Comparison of ENCODE assay signal across 16 cellular contexts in genomic region chr5:78745985-78746384, GRCh38.
"Had no signal": no experiment of that assay in that cellular context is flagged by ENCODE, and none has a peak within 500 bp of the region (broad histone marks: within the 10 kb centered on the region; RNA-seq: fewer than 3 reads in every experiment).

No MANE protein-coding gene starts in this region.

- H3K4me1 Mint-ChIP-seq: activated CD4-positive, alpha-beta T cell treated with anti-CD3 and anti-CD28 coated beads, Interleukin-2, amount 10 ng/mL, durations not matched to agents 24 days and 14 days; natural killer cell; stimulated activated naive CD8-positive, alpha-beta T cell treated with anti-CD3 and anti-CD28 coated beads, Interleukin-15, amount 100 ng/mL, for 72 hours had no signal

- ATAC-seq: activated CD8-positive, alpha-beta T cell treated with anti-CD3 and anti-CD28 coated beads for 36 hours; lower lobe of right lung; natural killer cell; stimulated activated naive CD8-positive, alpha-beta T cell treated with anti-CD3 and anti-CD28 coated beads, Interleukin-15, amount 100 ng/mL, for 72 hours had no signal

- DNase-seq: activated CD4-positive, alpha-beta T cell treated with anti-CD3 and anti-CD28 coated beads, Interleukin-2, amount 10 ng/mL, durations not matched to agents 24 days and 14 days; activated CD8-positive, alpha-beta T cell treated with anti-CD3 and anti-CD28 coated beads for 36 hours; activated naive CD4-positive, alpha-beta T cell treated with anti-CD3 and anti-CD28 coated beads for 36 hours; activated T-cell treated with anti-CD3 and anti-CD28 coated beads, Interleukin-2, amount 50 U/mL, for 24 hours; cerebellar nuclear complex; effector CD8-positive, alpha-beta T cell; lower lobe of right lung; natural killer cell; stimulated activated CD4-positive, alpha-beta T cell treated with anti-CD3 and anti-CD28 coated beads, Interleukin-2, amount 100 ng/mL, for 24 hours; stimulated activated naive CD8-positive, alpha-beta T cell treated with anti-CD3 and anti-CD28 coated beads, Interleukin-15, amount 100 ng/mL, for 72 hours; trophoblast cell had no signal

- H3K36me3 Mint-ChIP-seq: natural killer cell had no signal

- H3K27ac ChIP-seq: lower lobe of right lung, suprapubic skin had no signal

- FAIRE-seq: bronchial epithelial cell had no signal

- H3K9me3 ChIP-seq: esophagus muscularis mucosa, lower lobe of right lung, suprapubic skin had no signal

- H3K4me3 Mint-ChIP-seq: activated CD4-positive, alpha-beta T cell treated with anti-CD3 and anti-CD28 coated beads, Interleukin-2, amount 10 ng/mL, durations not matched to agents 24 days and 14 days; activated CD8-positive, alpha-beta T cell treated with anti-CD3 and anti-CD28 coated beads for 36 hours; activated naive CD4-positive, alpha-beta T cell treated with anti-CD3 and anti-CD28 coated beads for 36 hours; activated T-cell treated with anti-CD3 and anti-CD28 coated beads, Interleukin-2, amount 50 U/mL, for 24 hours; natural killer cell; stimulated activated naive CD8-positive, alpha-beta T cell treated with anti-CD3 and anti-CD28 coated beads, Interleukin-15, amount 100 ng/mL, for 72 hours; T-helper 1 cell treated with Interleukin-12 subunit alpha and Interleukin-12 subunit beta and Interleukin-4 antibody, amounts not matched to agents 30 μg/mL and 1 μg/mL, for 36 hours had no signal

- H3K9me3 Mint-ChIP-seq: activated CD4-positive, alpha-beta T cell treated with anti-CD3 and anti-CD28 coated beads, Interleukin-2, amount 10 ng/mL, durations not matched to agents 24 days and 14 days; activated CD8-positive, alpha-beta T cell treated with anti-CD3 and anti-CD28 coated beads for 36 hours; activated naive CD4-positive, alpha-beta T cell treated with anti-CD3 and anti-CD28 coated beads for 36 hours; activated T-cell treated with anti-CD3 and anti-CD28 coated beads, Interleukin-2, amount 50 U/mL, for 24 hours; activated T-helper 2 cell treated with anti-CD3 and anti-CD28 coated beads, Interferon-gamma antibody, Interleukin-2, Interleukin-4, amounts not matched to agents 10 μg/mL and 5 μg/mL and 100 μg/mL, durations not matched to agents 14 hours and 24 hours and 36 hours; natural killer cell; stimulated activated naive CD8-positive, alpha-beta T cell treated with anti-CD3 and anti-CD28 coated beads, Interleukin-15, amount 100 ng/mL, for 72 hours; T-helper 1 cell treated with Interleukin-12 subunit alpha and Interleukin-12 subunit beta and Interleukin-4 antibody, amounts not matched to agents 30 μg/mL and 1 μg/mL, for 36 hours had no signal

- H3K27ac Mint-ChIP-seq: activated CD4-positive, alpha-beta T cell treated with anti-CD3 and anti-CD28 coated beads, Interleukin-2, amount 10 ng/mL, durations not matched to agents 24 days and 14 days; activated CD8-positive, alpha-beta T cell treated with anti-CD3 and anti-CD28 coated beads for 36 hours; activated naive CD4-positive, alpha-beta T cell treated with anti-CD3 and anti-CD28 coated beads for 36 hours; activated T-cell treated with anti-CD3 and anti-CD28 coated beads, Interleukin-2, amount 50 U/mL, for 24 hours; activated T-helper 2 cell treated with anti-CD3 and anti-CD28 coated beads, Interferon-gamma antibody, Interleukin-2, Interleukin-4, amounts not matched to agents 10 μg/mL and 5 μg/mL and 100 μg/mL, durations not matched to agents 14 hours and 24 hours and 36 hours; natural killer cell; stimulated activated naive CD8-positive, alpha-beta T cell treated with anti-CD3 and anti-CD28 coated beads, Interleukin-15, amount 100 ng/mL, for 72 hours; T-helper 1 cell treated with Interleukin-12 subunit alpha and Interleukin-12 subunit beta and Interleukin-4 antibody, amounts not matched to agents 30 μg/mL and 1 μg/mL, for 36 hours had no signal

- H3K27me3 ChIP-seq: esophagus muscularis mucosa, suprapubic skin had no signal

- H3K36me3 ChIP-seq: esophagus muscularis mucosa, lower lobe of right lung, suprapubic skin had no signal

- H3K4me3 ChIP-seq: esophagus muscularis mucosa, lower lobe of right lung, suprapubic skin had no signal
